Comparison of ENCODE assay signal across 8 cellular contexts in genomic region chr16:89863741-89864391, GRCh38. TPM values are rescaled to one million over a fixed set of nuclear protein-coding genes. Genes with fewer than 3 reads are reported as not detected.
DNase-seq lines count a peak whose midpoint lies in the region; ATAC-seq and TF ChIP-seq lines count a peak whose summit lies in the region.

No MANE protein-coding gene starts in this region.

- peaks cover 5% of the 10 kb centered on the region for H3K27me3 Mint-ChIP-seq in IgD-negative memory B cell
- no peaks in the 10 kb centered on the region for H3K27me3 Mint-ChIP-seq in activated naive CD8-positive, alpha-beta T cell treated with anti-CD3 and anti-CD28 coated beads, Interleukin-2, amount 10 ng/mL, durations not matched to agents 7 days and 5 days

- H3K36me3 Mint-ChIP-seq in IgD-negative memory B cell, result no peaks in the 10 kb centered on the region
- H3K36me3 Mint-ChIP-seq in activated naive CD8-positive, alpha-beta T cell treated with anti-CD3 and anti-CD28 coated beads, Interleukin-2, amount 10 ng/mL, durations not matched to agents 7 days and 5 days, result peaks cover 5% of the 10 kb centered on the region

- in situ Hi-C loops in ACHN (cut with HindIII; ENCODE audit: low pct_ligation_motif_present, low pct_unique_long_range_greater_than_20kb, low sequenced_read_pairs), result no loop called here

- no peaks in the 10 kb centered on the region for H3K9me3 Mint-ChIP-seq in IgD-negative memory B cell
- peaks cover 1% of the 10 kb centered on the region for H3K9me3 Mint-ChIP-seq in activated naive CD8-positive, alpha-beta T cell treated with anti-CD3 and anti-CD28 coated beads, Interleukin-2, amount 10 ng/mL, durations not matched to agents 7 days and 5 days

- intact Hi-C loops in thyroid gland (cut with DNase I), result loop anchor here (5.0 to 10.0 kb wide), 2 partner anchors 47 to 159 kb away; partner anchors contain the start of genes FANCA and SPATA2L

- peaks cover 0 to 15% of the 10 kb centered on the region in 2 donors for H3K4me1 ChIP-seq in thyroid gland

- ATAC-seq in activated naive CD8-positive, alpha-beta T cell treated with anti-CD3 and anti-CD28 coated beads, Interleukin-2, amount 10 ng/mL, durations not matched to agents 7 days and 5 days (ENCODE audit: low read depth), result peak; percentile 63
- peak; percentile 33 for ATAC-seq in left lobe of liver

- no peak overlapping the region for H3K4me3 ChIP-seq in thyroid gland (replicated peaks in 1 of 3)

- peak in 1 of 2 donors; percentile 7 for TF ChIP-seq POLR2A in thyroid gland (IDR thresholded peaks at IDR 0.05)

- no peaks in the 10 kb centered on the region for H3K36me3 ChIP-seq in thyroid gland

- peak overlapping the region in 2 of 3 donors; percentile 39 to 69 for H3K27ac ChIP-seq in thyroid gland

- peaks cover 13 to 25% (median 24%) of the 10 kb centered on the region in 3 donors for H3K4me1 Mint-ChIP-seq in IgD-negative memory B cell
- peaks cover 29% of the 10 kb centered on the region for H3K4me1 Mint-ChIP-seq in activated naive CD8-positive, alpha-beta T cell treated with anti-CD3 and anti-CD28 coated beads, Interleukin-2, amount 10 ng/mL, durations not matched to agents 7 days and 5 days

- 59 to 74% methylated on average over 16 to 17 of the region's 17 CpGs for WGBS in thyroid gland, 2 donors

- H3K27ac Mint-ChIP-seq in IgD-negative memory B cell, result peak overlapping the region; percentile 25 to 85 (median 78)
- peak overlapping the region; percentile 87 for H3K27ac Mint-ChIP-seq in activated naive CD8-positive, alpha-beta T cell treated with anti-CD3 and anti-CD28 coated beads, Interleukin-2, amount 10 ng/mL, durations not matched to agents 7 days and 5 days

- no peak for TF ChIP-seq CTCF in thyroid gland (IDR thresholded peaks at IDR 0.05)

- DNase-seq in stimulated activated CD4-positive, alpha-beta T cell treated with anti-CD3 and anti-CD28 coated beads, Interleukin-1b, Interleukin-23, amount 100 ng/mL, for 48 hours, result peak; percentile 27
- DNase-seq in stimulated activated CD4-positive, alpha-beta T cell treated with anti-CD3 and anti-CD28 coated beads, Interleukin-12 subunit alpha, Interleukin-12 subunit beta, amount 100 ng/mL, for 4 hours, result no peak
- peak; percentile 52 for DNase-seq in activated naive CD8-positive, alpha-beta T cell treated with anti-CD3 and anti-CD28 coated beads, Interleukin-2, amount 10 ng/mL, durations not matched to agents 7 days and 5 days
- DNase-seq in left lobe of liver (ENCODE audit: low spot score), result no peak
- DNase-seq in thyroid gland, result no peak
- DNase-seq in ACHN, result no peak
- no peak for DNase-seq in SHP77 (lab: John Stamatoyannopoulos, UW)

- POLR2A ChIA-PET in activated naive CD8-positive, alpha-beta T cell treated with anti-CD3 and anti-CD28 coated beads, Interleukin-2, amount 10 ng/mL, durations not matched to agents 7 days and 5 days (lab: Charles Lee), result interaction anchor here (0.5 to 2.3 kb wide), 11 partner anchors 9 to 1294 kb away, joined by 3 to 44 read pairs (median 3); partner anchors contain the start of genes SPATA2L, TCF25 and ZC3H18

- H3K27me3 ChIP-seq in thyroid gland, result no peaks in the 10 kb centered on the region

- no peaks in the 10 kb centered on the region for H3K9me3 ChIP-seq in thyroid gland

- H3K4me3 Mint-ChIP-seq in IgD-negative memory B cell, result peak overlapping the region in 3 of 4 donors; percentile 5 to 87 (median 77)
- peak overlapping the region; percentile 63 for H3K4me3 Mint-ChIP-seq in activated naive CD8-positive, alpha-beta T cell treated with anti-CD3 and anti-CD28 coated beads, Interleukin-2, amount 10 ng/mL, durations not matched to agents 7 days and 5 days

RNA-seq across cellular contexts. Expression of gene TCF25, which starts 9.5 kb away (rescaled TPM):
- polyA plus RNA-seq in IgD-negative memory B cell, result 135 TPM
- total RNA-seq in activated naive CD8-positive, alpha-beta T cell treated with anti-CD3 and anti-CD28 coated beads, Interleukin-2, amount 10 ng/mL, durations not matched to agents 7 days and 5 days, result 100 to 1,000 TPM; 218 to 243 TPM
- 83.8 TPM for total RNA-seq in left lobe of liver
- total RNA-seq in thyroid gland, result 100 to 1,000 TPM; 144 to 266 (median 201) TPM

RNA-seq across cellular contexts. Expression of gene SPIRE2, which starts 35.6 kb away (rescaled TPM):
- 0.19 TPM for polyA plus RNA-seq in IgD-negative memory B cell
- 1 to 10 TPM; 1.5 to 1.8 TPM for total RNA-seq in activated naive CD8-positive, alpha-beta T cell treated with anti-CD3 and anti-CD28 coated beads, Interleukin-2, amount 10 ng/mL, durations not matched to agents 7 days and 5 days
- total RNA-seq in left lobe of liver (8.7 TPM), thyroid gland (10 to 100 TPM in 2 of 4 donors, 1 to 10 TPM in 2; 7.0 to 10.9 (median 9.5) TPM)

RNA-seq across cellular contexts. Expression of gene FANCA, which starts 47.4 kb away (rescaled TPM):
- 23.1 TPM for polyA plus RNA-seq in IgD-negative memory B cell
- 10 to 100 TPM; 86.9 to 97.2 TPM for total RNA-seq in activated naive CD8-positive, alpha-beta T cell treated with anti-CD3 and anti-CD28 coated beads, Interleukin-2, amount 10 ng/mL, durations not matched to agents 7 days and 5 days
- total RNA-seq in left lobe of liver (6.4 TPM), thyroid gland (10 to 100 TPM in 1 of 4 donors, 1 to 10 TPM in 3; 2.3 to 10.3 (median 3.6) TPM)

RNA-seq across cellular contexts. Expression of gene MC1R, which starts 54.8 kb away (rescaled TPM):
- polyA plus RNA-seq in IgD-negative memory B cell, result 0.93 TPM
- 1 to 10 TPM; 5.8 to 7.4 TPM for total RNA-seq in activated naive CD8-positive, alpha-beta T cell treated with anti-CD3 and anti-CD28 coated beads, Interleukin-2, amount 10 ng/mL, durations not matched to agents 7 days and 5 days
- total RNA-seq in left lobe of liver (1.9 TPM), thyroid gland (10 to 100 TPM in 2 of 4 donors, 1 to 10 TPM in 2; 7.7 to 16.2 (median 11.4) TPM)

RNA-seq across cellular contexts. Expression of gene TUBB3, which starts 59.3 kb away (rescaled TPM):
- 1.1 TPM for polyA plus RNA-seq in IgD-negative memory B cell
- total RNA-seq in activated naive CD8-positive, alpha-beta T cell treated with anti-CD3 and anti-CD28 coated beads, Interleukin-2, amount 10 ng/mL, durations not matched to agents 7 days and 5 days, result under 1 TPM; 0.31 to 0.86 TPM
- 0.40 TPM for total RNA-seq in left lobe of liver
- 1 to 10 TPM in 1 of 4 donors, under 1 TPM in 3; 0.33 to 2.4 (median 0.68) TPM for total RNA-seq in thyroid gland

Comparison
In these comparisons a context has a peak if more than half of its experiments do, and no peak if none do; other contexts are left out.
1. DNase-seq: peak in stimulated activated CD4-positive, alpha-beta T cell treated with anti-CD3 and anti-CD28 coated beads, Interleukin-1b, Interleukin-23, amount 100 ng/mL, for 48 hours (single experiment) and activated naive CD8-positive, alpha-beta T cell treated with anti-CD3 and anti-CD28 coated beads, Interleukin-2, amount 10 ng/mL, durations not matched to agents 7 days and 5 days (single experiment); none in stimulated activated CD4-positive, alpha-beta T cell treated with anti-CD3 and anti-CD28 coated beads, Interleukin-12 subunit alpha, Interleukin-12 subunit beta, amount 100 ng/mL, for 4 hours (single experiment), left lobe of liver (single experiment), thyroid gland (0 of 2), ACHN (single experiment) and SHP77 (0 of 2).
2. RNA of gene FANCA, which starts 47.4 kb away (total RNA-seq): 86.9 to 97.2 TPM in activated naive CD8-positive, alpha-beta T cell treated with anti-CD3 and anti-CD28 coated beads, Interleukin-2, amount 10 ng/mL, durations not matched to agents 7 days and 5 days; 6.4 TPM in left lobe of liver (single experiment) and 2.3 to 10.3 TPM in thyroid gland; every median in the first group is over 4 times any median in the second.